15 cellular contexts compared by ENCODE assay signal in genomic region chr16:84999200-84999599, GRCh38. TPM values are rescaled to one million over a fixed set of nuclear protein-coding genes. Genes with fewer than 3 reads are reported as not detected.
DNase-seq lines count a peak whose midpoint lies in the region; ATAC-seq, FAIRE-seq and TF ChIP-seq lines count a peak whose summit lies in the region.
"Had no signal": no experiment of that assay in that cellular context is flagged by ENCODE, and none has a peak within 500 bp of the region (broad histone marks: within the 10 kb centered on the region; RNA-seq: fewer than 3 reads in every experiment).

No MANE protein-coding gene starts in this region.

- peaks cover 34 to 62% of the 10 kb centered on the region in 2 experiments for H3K4me1 ChIP-seq in HCT116 (ENCODE audit: control insufficient read depth in 1 of 2, insufficient read depth in 2 of 2, low read length in 2 of 2)
- peaks cover 73% of the 10 kb centered on the region for H3K4me1 ChIP-seq in keratinocyte (ENCODE audit: control insufficient read depth, extremely low read depth, insufficient read depth, low read length)
- peaks cover 39% of the 10 kb centered on the region for H3K4me1 ChIP-seq in CD4-positive, alpha-beta memory T cell (ENCODE audit: insufficient read depth, low read length)

- no peaks in the 10 kb centered on the region for H3K9me3 Mint-ChIP-seq in stimulated activated effector memory CD8-positive, alpha-beta T cell treated with anti-CD3 and anti-CD28 coated beads, Interleukin-12 subunit alpha, Interleukin-12 subunit beta, amount 100 ng/mL, for 72 hours
- H3K9me3 Mint-ChIP-seq in CD4-positive, alpha-beta memory T cell = no peaks in the 10 kb centered on the region
- H3K9me3 Mint-ChIP-seq: activated CD4-positive, alpha-beta memory T cell treated with anti-CD3 and anti-CD28 coated beads, Interleukin-2, amount 10 ng/mL, durations not matched to agents 7 days and 5 days; activated naive CD4-positive, alpha-beta T cell treated with anti-CD3 and anti-CD28 coated beads, Interleukin-2, amount 50 U/mL, for 72 hours had no signal

- H3K4me3 Mint-ChIP-seq in stimulated activated effector memory CD8-positive, alpha-beta T cell treated with anti-CD3 and anti-CD28 coated beads, Interleukin-12 subunit alpha, Interleukin-12 subunit beta, amount 100 ng/mL, for 72 hours = no peak overlapping the region
- no peak overlapping the region for H3K4me3 Mint-ChIP-seq in CD4-positive, alpha-beta memory T cell
- H3K4me3 Mint-ChIP-seq: activated CD4-positive, alpha-beta memory T cell treated with anti-CD3 and anti-CD28 coated beads, Interleukin-2, amount 10 ng/mL, durations not matched to agents 7 days and 5 days had no signal

- no peaks in the 10 kb centered on the region for H4K20me1 ChIP-seq in HCT116 (ENCODE audit: insufficient read depth)
- H4K20me1 ChIP-seq in keratinocyte (ENCODE audit: control insufficient read depth, extremely low read depth, insufficient read depth, low read length) = no peaks in the 10 kb centered on the region

- intact Hi-C loops in HCT116 (cut with micrococcal nuclease) = no loop called here
- intact Hi-C loops in CD4-positive, alpha-beta memory T cell (cut with micrococcal nuclease) = no loop called here

- H3K79me2 ChIP-seq in HCT116 (ENCODE audit: insufficient read depth, low read length) = peaks cover 95% of the 10 kb centered on the region
- peaks cover 68% of the 10 kb centered on the region for H3K79me2 ChIP-seq in keratinocyte (ENCODE audit: control insufficient read depth, insufficient read depth, low read length)

- H3K4me3 ChIP-seq in HCT116 (replicated peaks in 1 of 2; ENCODE audit: low read depth in 1 of 2, low read length in 2 of 2) = peak overlapping the region in 1 of 2 experiments; percentile 11; a peak in 1 of 4 replicates
- no peak overlapping the region for H3K4me3 ChIP-seq in astrocyte of the spinal cord (ENCODE audit: low read depth, low read length)
- peak overlapping the region in 1 of 3 experiments; percentile 16 for H3K4me3 ChIP-seq in keratinocyte (ENCODE audit: control insufficient read depth in 2 of 3, extremely low read depth in 1 of 3, insufficient read depth in 2 of 3, low read depth in 1 of 3, low read length in 3 of 3)
- no peak overlapping the region for H3K4me3 ChIP-seq in CD4-positive, alpha-beta memory T cell (ENCODE audit: low read length in 2 of 2)
- H3K4me3 ChIP-seq: skin epidermis had no signal

- no peak for TF ChIP-seq POLR2A in HCT116 (IDR thresholded peaks at IDR 0.05; ENCODE audit: borderline replicate concordance, extremely low read depth, insufficient read depth, insufficient read length)
- no peak for TF ChIP-seq POLR2A in GM12892 (IDR thresholded peaks at IDR 0.05; ENCODE audit: low read depth, low read length)

- peaks cover 9 to 15% of the 10 kb centered on the region in 2 experiments; a peak in 3 of 4 replicates for H3K36me3 ChIP-seq in HCT116 (ENCODE audit: control insufficient read depth in 1 of 2, insufficient read depth in 2 of 2, low read length in 2 of 2)
- H3K36me3 ChIP-seq in keratinocyte (ENCODE audit: control insufficient read depth in 2 of 2, extremely low read depth in 1 of 2, insufficient read depth in 2 of 2, low read length in 2 of 2) = peaks cover 10 to 22% of the 10 kb centered on the region in 2 experiments
- peaks cover 15% of the 10 kb centered on the region for H3K36me3 ChIP-seq in CD4-positive, alpha-beta memory T cell (ENCODE audit: insufficient read depth, low read length)

- H3K9me1 ChIP-seq in keratinocyte (ENCODE audit: control insufficient read depth, extremely low read depth, insufficient read depth, low read length) = peaks cover 2% of the 10 kb centered on the region

- DNase-seq in HCT116 (ENCODE audit: low read depth, low spot score) = no peak
- DNase-seq in astrocyte of the spinal cord (ENCODE audit: low read depth, low spot score) = peak; percentile 48
- no peak for DNase-seq in keratinocyte (ENCODE audit: low read depth, low spot score)
- no peak for DNase-seq in stimulated activated effector memory CD8-positive, alpha-beta T cell treated with anti-CD3 and anti-CD28 coated beads, Interleukin-12 subunit alpha, Interleukin-12 subunit beta, amount 100 ng/mL, for 72 hours (ENCODE audit: low spot score in 2 of 2)
- no peak for DNase-seq in GM12892 (ENCODE audit: insufficient read length)
- DNase-seq in CD4-positive, alpha-beta memory T cell = no peak
- no peak for DNase-seq in activated CD4-positive, CD25-positive, alpha-beta regulatory T cell treated with anti-CD3 and anti-CD28 coated beads, Interleukin-2, amount 50 U/mL, for 72 hours
- DNase-seq: activated CD4-positive, alpha-beta memory T cell treated with anti-CD3 and anti-CD28 coated beads, Interleukin-2, amount 10 ng/mL, durations not matched to agents 7 days and 5 days; COR-L47; hypothalamus; NCI-H2107; T-helper 1 cell had no signal

- no peaks in the 10 kb centered on the region for H3K27me3 Mint-ChIP-seq in CD4-positive, alpha-beta memory T cell
- H3K27me3 Mint-ChIP-seq: activated CD4-positive, alpha-beta memory T cell treated with anti-CD3 and anti-CD28 coated beads, Interleukin-2, amount 10 ng/mL, durations not matched to agents 7 days and 5 days had no signal

- dilution Hi-C loops in keratinocyte (cut with MboI; ENCODE audit: extremely low pct_ligation_motif_present, low sequenced_read_pairs) = no loop called here

- TF ChIP-seq RAD21 in HCT116 (IDR thresholded peaks at IDR 0.05; ENCODE audit: low read depth) = no peak

- peak overlapping the region; percentile 7 for H3K27ac Mint-ChIP-seq in stimulated activated effector memory CD8-positive, alpha-beta T cell treated with anti-CD3 and anti-CD28 coated beads, Interleukin-12 subunit alpha, Interleukin-12 subunit beta, amount 100 ng/mL, for 72 hours
- peak overlapping the region in 2 of 7 donors; percentile 32 to 41 for H3K27ac Mint-ChIP-seq in CD4-positive, alpha-beta memory T cell
- H3K27ac Mint-ChIP-seq: activated CD4-positive, alpha-beta memory T cell treated with anti-CD3 and anti-CD28 coated beads, Interleukin-2, amount 10 ng/mL, durations not matched to agents 7 days and 5 days; activated naive CD4-positive, alpha-beta T cell treated with anti-CD3 and anti-CD28 coated beads, Interleukin-2, amount 50 U/mL, for 72 hours had no signal

- CTCF ChIA-PET in HCT116 (lab: Charles Lee) = interaction anchor here (1.2 kb wide), 1 partner anchor 87 kb away, joined by 3 read pairs; no protein-coding TSS in a partner anchor
- CTCF ChIA-PET in CD4-positive, alpha-beta memory T cell (lab: Charles Lee; ENCODE audit: partially characterized antibody) = interaction anchor here (1.4 kb wide), 1 partner anchor 28 kb away, joined by 4 read pairs; no protein-coding TSS in a partner anchor

- POLR2A ChIA-PET in HCT116 (lab: Charles Lee) = no interaction called here
- POLR2A ChIA-PET in CD4-positive, alpha-beta memory T cell (lab: Charles Lee; ENCODE audit: partially characterized antibody) = no interaction called here

- H3K4me2 ChIP-seq in HCT116 (ENCODE audit: low read length) = peak overlapping the region; percentile 55
- peak overlapping the region; percentile 65 for H3K4me2 ChIP-seq in keratinocyte (ENCODE audit: control insufficient read depth, extremely low read depth, insufficient read depth, low read depth, low read length)

- peak overlapping the region; percentile 18 for H3K9ac ChIP-seq in HCT116 (ENCODE audit: low read length)
- peak overlapping the region; percentile 59 for H3K9ac ChIP-seq in keratinocyte (ENCODE audit: control insufficient read depth, extremely low read depth, insufficient read depth, low read length)

- H3K27ac ChIP-seq in HCT116 (ENCODE audit: low read depth, low read length) (peak overlapping the region; percentile 50; the same call in 1 of the 2 replicates), keratinocyte (ENCODE audit: control insufficient read depth, insufficient read depth, low read length) (peak overlapping the region; percentile 85)
- no peak overlapping the region for H3K27ac ChIP-seq in CD4-positive, alpha-beta memory T cell (ENCODE audit: low read depth, low read length)

- H3K9me3 ChIP-seq in HCT116 (ENCODE audit: control insufficient read depth in 1 of 2, insufficient read depth in 1 of 2, low read depth in 1 of 2, low read length in 2 of 2) (no peaks in the 10 kb centered on the region), keratinocyte (ENCODE audit: control insufficient read depth, low read depth, low read length) (no peaks in the 10 kb centered on the region)
- no peaks in the 10 kb centered on the region for H3K9me3 ChIP-seq in CD4-positive, alpha-beta memory T cell (ENCODE audit: control insufficient read depth in 1 of 2, low read length in 2 of 2)

- H3K36me3 Mint-ChIP-seq in stimulated activated effector memory CD8-positive, alpha-beta T cell treated with anti-CD3 and anti-CD28 coated beads, Interleukin-12 subunit alpha, Interleukin-12 subunit beta, amount 100 ng/mL, for 72 hours = peaks cover 56% of the 10 kb centered on the region
- H3K36me3 Mint-ChIP-seq in CD4-positive, alpha-beta memory T cell = peaks cover 16 to 38% of the 10 kb centered on the region in 2 donors
- H3K36me3 Mint-ChIP-seq: activated naive CD4-positive, alpha-beta T cell treated with anti-CD3 and anti-CD28 coated beads, Interleukin-2, amount 50 U/mL, for 72 hours had no signal

- H3K4me1 Mint-ChIP-seq in stimulated activated effector memory CD8-positive, alpha-beta T cell treated with anti-CD3 and anti-CD28 coated beads, Interleukin-12 subunit alpha, Interleukin-12 subunit beta, amount 100 ng/mL, for 72 hours = peaks cover 43% of the 10 kb centered on the region
- peaks cover 42 to 57% (median 50%) of the 10 kb centered on the region in 4 donors for H3K4me1 Mint-ChIP-seq in CD4-positive, alpha-beta memory T cell

- H3K27me3 ChIP-seq in HCT116 (ENCODE audit: insufficient read depth, low read length) = no peaks in the 10 kb centered on the region
- H3K27me3 ChIP-seq in keratinocyte (ENCODE audit: control insufficient read depth, extremely low read depth, insufficient read depth, low read length) = no peaks in the 10 kb centered on the region
- H3K27me3 ChIP-seq in CD4-positive, alpha-beta memory T cell (ENCODE audit: insufficient read depth, low read length) = no peaks in the 10 kb centered on the region

- H3K9me2 ChIP-seq in HCT116 (ENCODE audit: insufficient read depth) = no peaks in the 10 kb centered on the region

- RAD21 ChIA-PET in HCT116 (lab: Charles Lee; ENCODE audit: low non-redundant PET in 1 of 2, low total read pairs in 2 of 2, uncharacterized antibody in 2 of 2, unreplicated experiment in 2 of 2) = no interaction called here

- TF ChIP-seq CTCF in HCT116 (IDR thresholded peaks at IDR 0.05 in 2 of 3, conservative IDR thresholded peaks at IDR 0.05 in 1 of 3; ENCODE audit: borderline replicate concordance in 1 of 3, insufficient read depth in 1 of 3, low read depth in 2 of 3, low read length in 2 of 3) = no peak
- no peak for TF ChIP-seq CTCF in astrocyte of the spinal cord (IDR thresholded peaks at IDR 0.05; ENCODE audit: low read depth, low read length)
- TF ChIP-seq CTCF in keratinocyte (optimal IDR thresholded peaks at IDR 0.05 in 1 of 3, IDR thresholded peaks at IDR 0.05 in 1 of 3, conservative IDR thresholded peaks at IDR 0.05 in 1 of 3; ENCODE audit: extremely low read depth in 1 of 3, insufficient read depth in 2 of 3, low read length in 3 of 3) = no peak

- in situ Hi-C loops in astrocyte of the spinal cord (cut with HindIII; ENCODE audit: low sequenced_read_pairs) = no loop called here

- H2AFZ ChIP-seq in HCT116 (ENCODE audit: low read depth, low read length, poor library complexity, severe bottlenecking) (no peak overlapping the region), keratinocyte (ENCODE audit: control insufficient read depth, low read length) (no peak overlapping the region)

- FAIRE-seq in keratinocyte (lab: Jason Lieb, UNC) = no peak
- no peak for FAIRE-seq in GM12892 (lab: Jason Lieb, UNC)

- BruUV-seq in HCT116 (replicated peaks; lab: Mats Ljungman, UMichigan) = no TSS peak

- ATAC-seq in HCT116 (no peak), GM19395 (IDR thresholded peaks at IDR 0.05; ENCODE audit: unreplicated experiment) (no peak)
- ATAC-seq in stimulated activated effector memory CD8-positive, alpha-beta T cell treated with anti-CD3 and anti-CD28 coated beads, Interleukin-12 subunit alpha, Interleukin-12 subunit beta, amount 100 ng/mL, for 72 hours = no peak
- ATAC-seq: activated naive CD4-positive, alpha-beta T cell treated with anti-CD3 and anti-CD28 coated beads, Interleukin-2, amount 50 U/mL, for 72 hours had no signal

RNA-seq across cellular contexts. Expression of gene ZDHHC7, which starts 12.1 kb away (rescaled TPM):
- 39.9 TPM for total RNA-seq in HCT116 (2021; ENCODE audit: unreplicated experiment)
- 24.0 and 24.9 TPM in 2 replicates for polyA plus RNA-seq in HCT116 (2012)
- polyA plus RNA-seq in keratinocyte = 36.1 to 58.9 TPM (median 37.8 TPM) in 3 replicates
- 12.3 TPM for polyA plus RNA-seq in keratinocyte (2011; ENCODE audit: low read depth)
- 53.5 and 81.2 TPM in 2 replicates for polyA plus RNA-seq in keratinocyte (2011; cell fraction: cytosol; rRNA removed)
- polyA plus RNA-seq in keratinocyte (2011; cell fraction: nucleus; rRNA removed) = 98.1 and 113 TPM in 2 replicates
- 31.7 and 40.2 TPM in 2 replicates for polyA plus RNA-seq in keratinocyte (2012; ENCODE audit: low replicate concordance)
- 37.9 to 225 TPM (median 43.5 TPM) in 3 replicates for polyA minus RNA-seq in keratinocyte
- polyA minus RNA-seq in keratinocyte (2011; cell fraction: cytosol; rRNA and poly(A)+ RNA removed) = 27.6 TPM
- 47.8 and 66.1 TPM in 2 replicates for polyA minus RNA-seq in keratinocyte (2011; cell fraction: nucleus; rRNA and poly(A)+ RNA removed)
- 18.7 TPM for polyA plus RNA-seq in GM12892 (2012; ENCODE audit: missing spikeins)
- 10 to 100 TPM; 33.8 to 35.6 TPM for total RNA-seq in CD4-positive, alpha-beta memory T cell
- polyA plus RNA-seq in CD4-positive, alpha-beta memory T cell = 10 to 100 TPM; 27.1 to 40.2 TPM

RNA-seq across cellular contexts. Expression of gene KIAA0513, which starts 28.4 kb away (rescaled TPM):
- 6.6 TPM for total RNA-seq in HCT116 (2021; ENCODE audit: unreplicated experiment)
- 4.4 and 4.9 TPM in 2 replicates for polyA plus RNA-seq in HCT116 (2012)
- 2.6 to 3.6 TPM (median 3.3 TPM) in 3 replicates for polyA plus RNA-seq in keratinocyte
- 19.8 TPM for polyA plus RNA-seq in keratinocyte (2011; ENCODE audit: low read depth)
- polyA plus RNA-seq in keratinocyte (2011; cell fraction: cytosol; rRNA removed) = 1.7 and 1.9 TPM in 2 replicates
- polyA plus RNA-seq in keratinocyte (2011; cell fraction: nucleus; rRNA removed) = 4.4 and 4.8 TPM in 2 replicates
- 3.4 and 8.9 TPM in 2 replicates for polyA plus RNA-seq in keratinocyte (2012; ENCODE audit: low replicate concordance)
- 4.6 to 8.8 TPM (median 8.7 TPM) in 3 replicates for polyA minus RNA-seq in keratinocyte
- polyA minus RNA-seq in keratinocyte (2011; cell fraction: cytosol; rRNA and poly(A)+ RNA removed) = 1.9 TPM
- polyA minus RNA-seq in keratinocyte (2011; cell fraction: nucleus; rRNA and poly(A)+ RNA removed) = 3.7 and 6.8 TPM in 2 replicates
- 3.1 TPM for polyA plus RNA-seq in GM12892 (2012; ENCODE audit: missing spikeins)
- total RNA-seq in CD4-positive, alpha-beta memory T cell = 10 to 100 TPM; 17.7 to 19.0 TPM
- polyA plus RNA-seq in CD4-positive, alpha-beta memory T cell = 10 to 100 TPM in 1 of 2 donors, 1 to 10 TPM in 1; 1.3 to 11.8 TPM
